Comparison of ENCODE assay signal across 9 cellular contexts in genomic region chr11:21505070-21505469, GRCh38.
"Had no signal": no experiment of that assay in that cellular context is flagged by ENCODE, and none has a peak within 500 bp of the region (broad histone marks: within the 10 kb centered on the region; RNA-seq: fewer than 3 reads in every experiment).

No MANE protein-coding gene starts in this region.

- H3K27ac ChIP-seq: GM23248 had no signal

- H3K4me2 ChIP-seq: GM23338 had no signal

- H3K9me3 ChIP-seq: HAP-1 had no signal

- DNase-seq: GM23248, GOT3, H7, H9, HCEC 1CT, HFFc6 had no signal

- H3K36me3 ChIP-seq: HAP-1 had no signal

- H2AFZ ChIP-seq: GM23248, GM23338 had no signal

- H3K4me3 ChIP-seq: GM23248, GM23338, HAP-1 had no signal

- ATAC-seq: GM23338, HCT116 had no signal

- H3K9ac ChIP-seq: GM23248 had no signal
